ENCODE assay signal across 8 cellular contexts in genomic region chr17:82863941-82864720, GRCh38. TPM values are rescaled to one million over a fixed set of nuclear protein-coding genes. Genes with fewer than 3 reads are reported as not detected.
DNase-seq lines count a peak whose midpoint lies in the region; ATAC-seq and TF ChIP-seq lines count a peak whose summit lies in the region.

No MANE protein-coding gene starts in this region.

- peak; percentile 12 for ATAC-seq in Right ventricle myocardium superior (ENCODE audit: poor library complexity)
- no peak for ATAC-seq in heart right ventricle
- peak; percentile 63 for ATAC-seq in HG03060 (IDR thresholded peaks at IDR 0.05; ENCODE audit: low read depth, unreplicated experiment)

- intact Hi-C loops in Right ventricle myocardium superior (cut with DNase I) = no loop called here
- intact Hi-C loops in heart right ventricle (cut with DNase I) = loop anchor here in 1 of 10 donors (10.0 kb wide), 1 partner anchor 51 kb away; no protein-coding TSS in a partner anchor

- H3K36me3 ChIP-seq in heart right ventricle (peaks cover 0 to 4% (median 0%) of the 10 kb centered on the region in 9 donors), OCI-LY3 (replicated peaks; ENCODE audit: low read depth, low read length) (peaks cover 7% of the 10 kb centered on the region)

- H2AFZ ChIP-seq in OCI-LY3 (ENCODE audit: low read depth, low read length) = no peak overlapping the region

- DNase-seq in Right ventricle myocardium superior = no peak
- no peak for DNase-seq in heart right ventricle
- peak; percentile 85 to 87 for DNase-seq in activated T-cell treated with anti-CD3 and anti-CD28 coated beads, Interleukin-2, amount 50 U/mL, for 48 hours
- peak; percentile 96 for DNase-seq in fibroblast of villous mesenchyme (ENCODE audit: low read depth)
- peak; percentile 82 for DNase-seq in stimulated activated CD4-positive, alpha-beta T cell treated with anti-CD3 and anti-CD28 coated beads, Interleukin-2, amount 100 ng/mL, for 4 hours (ENCODE audit: low read depth)
- no peak for DNase-seq in DMS153 (lab: John Stamatoyannopoulos, UW)

- H3K27me3 ChIP-seq in heart right ventricle (no peaks in the 10 kb centered on the region), OCI-LY3 (ENCODE audit: low read depth, low read length) (peaks cover 20% of the 10 kb centered on the region)

- H3K9me3 ChIP-seq in heart right ventricle (no peaks in the 10 kb centered on the region), OCI-LY3 (ENCODE audit: insufficient read depth, low read length) (no peaks in the 10 kb centered on the region)

- peak overlapping the region in 1 of 10 donors; percentile 2 for H3K4me3 ChIP-seq in heart right ventricle
- H3K4me3 ChIP-seq in OCI-LY3 (ENCODE audit: low read length) = peak overlapping the region; percentile 48
- no peak overlapping the region for H3K4me3 ChIP-seq in fibroblast of villous mesenchyme (ENCODE audit: low read depth, low read length)

- WGBS in heart right ventricle, 2 donors = 77 to 79% methylated on average over 19 of the region's 19 CpGs

- H4K20me1 ChIP-seq in OCI-LY3 (ENCODE audit: insufficient read depth, low read length) = peaks cover 89% of the 10 kb centered on the region

- H3K79me2 ChIP-seq in OCI-LY3 (ENCODE audit: low read length) = peaks cover 6% of the 10 kb centered on the region; the same call in 1 of the 2 replicates

- H3K27ac ChIP-seq in heart right ventricle (peak overlapping the region in 4 of 10 donors; percentile 5 to 80 (median 32)), OCI-LY3 (ENCODE audit: low read length) (peak overlapping the region; percentile 67)

- peak overlapping the region; percentile 21; the same call in 1 of the 2 replicates for H3K9ac ChIP-seq in OCI-LY3 (ENCODE audit: low read length)

- H3K4me1 ChIP-seq in heart right ventricle (peaks cover 12 to 73% (median 46%) of the 10 kb centered on the region in 9 donors), OCI-LY3 (ENCODE audit: low read length) (peaks cover 52% of the 10 kb centered on the region)

- TF ChIP-seq CTCF in heart right ventricle (IDR thresholded peaks at IDR 0.05) (no peak), OCI-LY3 (IDR thresholded peaks at IDR 0.05; ENCODE audit: low read depth, low read length) (no peak), fibroblast of villous mesenchyme (IDR thresholded peaks at IDR 0.05; ENCODE audit: insufficient read depth, low read depth, low read length) (no peak)

- peak overlapping the region; percentile 80 for H3K4me2 ChIP-seq in OCI-LY3 (ENCODE audit: low read length)

RNA-seq across cellular contexts. Expression of gene ZNF750, which starts 24.3 kb away (rescaled TPM):
- total RNA-seq in Right ventricle myocardium superior (0.13 TPM), heart right ventricle (under 1 TPM in 3 of 10 donors, not detected in 7; 0.11 to 0.20 (median 0.15) TPM), fibroblast of villous mesenchyme (not detected in 2 replicates)
- polyA plus RNA-seq in heart right ventricle = under 1 TPM; 0.14 to 0.15 TPM

Comparison
In these comparisons a context has a peak if more than half of its experiments do, and no peak if none do; other contexts are left out.
1. ATAC-seq: peak in Right ventricle myocardium superior (single experiment) and HG03060 (single experiment); none in heart right ventricle (0 of 8).
2. DNase-seq: peak in activated T-cell treated with anti-CD3 and anti-CD28 coated beads, Interleukin-2, amount 50 U/mL, for 48 hours (2 of 2), fibroblast of villous mesenchyme (single experiment) and stimulated activated CD4-positive, alpha-beta T cell treated with anti-CD3 and anti-CD28 coated beads, Interleukin-2, amount 100 ng/mL, for 4 hours (single experiment); none in Right ventricle myocardium superior (single experiment), heart right ventricle (0 of 2) and DMS153 (single experiment).